In the genomic region with DNA sequence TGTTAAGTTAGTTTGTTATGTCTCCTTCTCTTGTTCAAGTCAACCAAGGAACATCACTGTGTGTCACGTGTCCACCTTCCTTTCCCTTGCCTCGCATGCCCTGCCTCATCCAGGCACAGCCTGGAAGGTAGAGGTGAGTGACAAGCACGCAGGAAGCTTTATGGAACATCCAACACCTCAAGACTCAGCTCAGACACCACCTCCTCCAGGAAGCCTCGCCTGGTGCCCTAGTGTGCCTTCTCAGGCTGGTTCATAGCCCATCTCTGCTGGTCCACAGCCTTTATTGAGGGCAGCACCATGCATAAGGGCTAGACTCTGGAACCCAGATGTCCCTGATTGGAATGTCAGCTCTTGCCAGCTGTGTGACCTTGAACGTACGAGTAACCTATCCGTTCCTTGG, we compare ENCODE assay signal across 22 cellular contexts.
"Had no signal": no experiment of that assay in that cellular context is flagged by ENCODE, and none has a peak within 500 bp of the region (broad histone marks: within the 10 kb centered on the region; RNA-seq: fewer than 3 reads in every experiment).

No MANE protein-coding gene starts in this region.

- H3K27me3 ChIP-seq: ascending aorta had no signal

- ATAC-seq: activated CD4-positive, CD25-positive, alpha-beta regulatory T cell treated with anti-CD3 and anti-CD28 coated beads, Interleukin-2, amount 50 U/mL, for 24 hours; activated CD8-positive, alpha-beta T cell treated with anti-CD3 and anti-CD28 coated beads, Interleukin-2, amount 10 ng/mL, durations not matched to agents 7 days and 5 days; activated naive CD4-positive, alpha-beta T cell treated with anti-CD3 and anti-CD28 coated beads, Interleukin-2, amount 50 U/mL, for 72 hours; activated naive CD8-positive, alpha-beta T cell treated with anti-CD3 and anti-CD28 coated beads, Interleukin-2, amount 50 U/mL, for 24 hours; PC-3 had no signal

- FAIRE-seq: RCC 7860 had no signal

- DNase-seq: activated CD4-positive, alpha-beta T cell treated with anti-CD3 and anti-CD28 coated beads for 4 hours; activated CD4-positive, alpha-beta T cell treated with anti-CD3 and anti-CD28 coated beads, Interleukin-2, amount 50 U/mL, for 4 hours; activated CD8-positive, alpha-beta memory T cell treated with anti-CD3 and anti-CD28 coated beads, Interleukin-2, amount 50 U/mL, for 48 hours; activated CD8-positive, alpha-beta T cell treated with anti-CD3 and anti-CD28 coated beads, Interleukin-2, amount 10 ng/mL, durations not matched to agents 7 days and 5 days; activated naive CD4-positive, alpha-beta T cell treated with Interleukin-2 at 50 U/mL for 16 hours; activated naive CD8-positive, alpha-beta T cell treated with anti-CD3 and anti-CD28 coated beads, Interleukin-2, amount 50 U/mL, for 24 hours; activated T-cell treated with anti-CD3 and anti-CD28 coated beads, Interleukin-2, amount 50 U/mL, for 1 hour; amniotic stem cell; cerebellar nuclear complex; MM.1S; NCI-H1105 treated with DMSO at 0.1 percent for 48 hours; NCI-H1436 treated with DMSO at 0.1 percent for 48 hours; NCI-H187; NCI-H2081; NCI-H510A treated with DMSO at 0.1 percent for 48 hours; PC-3; SHP77 treated with DMSO at 0.1 percent for 48 hours had no signal

- H3K36me3 ChIP-seq: ascending aorta, cardiac muscle cell had no signal

- H3K9me3 ChIP-seq: ascending aorta had no signal

- H3K4me3 ChIP-seq: ascending aorta, cardiac muscle cell had no signal

- H3K27ac ChIP-seq: ascending aorta, cardiac muscle cell had no signal
